ENCODE assay signal across 1 cellular context in genomic region chr17:28728364-28729200, GRCh38.
TF ChIP-seq lines count a peak whose summit lies in the region.

Gene NEK8 (plus strand): TSS chr17:28728788. CDS start chr17:28728814, 26 bp downstream.

TF ChIP-seq in HepG2, 621 proteins besides CTCF, POLR2A, EP300 and RAD21 (continued from another document and continues in another):
- no peak; the same call in 1 of the 2 replicates for TF ChIP-seq RARA (CRISPR knock-in tag; IDR thresholded peaks at IDR 0.05)
- TF ChIP-seq ZNF678 (CRISPR knock-in tag; IDR thresholded peaks at IDR 0.05): 0 out of 2 replicates have a peak, but pooled peaks have one; percentile 61
- TF ChIP-seq REL (CRISPR knock-in tag; conservative IDR thresholded peaks at IDR 0.05): no peak
- peak; percentile 38; the same call in 1 of the 2 replicates for TF ChIP-seq NFKB2 (CRISPR knock-in tag; IDR thresholded peaks at IDR 0.05; ENCODE audit: borderline replicate concordance)
- TF ChIP-seq NCOA1 (CRISPR knock-in tag; IDR thresholded peaks at IDR 0.05): no peak
- TF ChIP-seq ZNF670 (CRISPR knock-in tag; IDR thresholded peaks at IDR 0.05; ENCODE audit: borderline replicate concordance): 0 out of 2 replicates have a peak, but pooled peaks have one; percentile 25
- peak; percentile 36; the same call in 1 of the 2 replicates for TF ChIP-seq IRF2 (CRISPR knock-in tag; IDR thresholded peaks at IDR 0.05)
- TF ChIP-seq FIP1L1 (IDR thresholded peaks at IDR 0.05; ENCODE audit: borderline replicate concordance, insufficient read depth, low read depth, low read length): no peak
- no peak for TF ChIP-seq MED8 (CRISPR knock-in tag; IDR thresholded peaks at IDR 0.05; ENCODE audit: insufficient replicate concordance)
- 0 out of 2 replicates have a peak, but pooled peaks have one; percentile 25 for TF ChIP-seq TP53 (CRISPR knock-in tag; conservative IDR thresholded peaks at IDR 0.05)
- TF ChIP-seq ZIK1 (CRISPR knock-in tag; IDR thresholded peaks at IDR 0.05; ENCODE audit: borderline replicate concordance, low read depth): no peak
- TF ChIP-seq MIER2 (CRISPR knock-in tag; IDR thresholded peaks at IDR 0.05): no peak
- TF ChIP-seq, protein P1, sequence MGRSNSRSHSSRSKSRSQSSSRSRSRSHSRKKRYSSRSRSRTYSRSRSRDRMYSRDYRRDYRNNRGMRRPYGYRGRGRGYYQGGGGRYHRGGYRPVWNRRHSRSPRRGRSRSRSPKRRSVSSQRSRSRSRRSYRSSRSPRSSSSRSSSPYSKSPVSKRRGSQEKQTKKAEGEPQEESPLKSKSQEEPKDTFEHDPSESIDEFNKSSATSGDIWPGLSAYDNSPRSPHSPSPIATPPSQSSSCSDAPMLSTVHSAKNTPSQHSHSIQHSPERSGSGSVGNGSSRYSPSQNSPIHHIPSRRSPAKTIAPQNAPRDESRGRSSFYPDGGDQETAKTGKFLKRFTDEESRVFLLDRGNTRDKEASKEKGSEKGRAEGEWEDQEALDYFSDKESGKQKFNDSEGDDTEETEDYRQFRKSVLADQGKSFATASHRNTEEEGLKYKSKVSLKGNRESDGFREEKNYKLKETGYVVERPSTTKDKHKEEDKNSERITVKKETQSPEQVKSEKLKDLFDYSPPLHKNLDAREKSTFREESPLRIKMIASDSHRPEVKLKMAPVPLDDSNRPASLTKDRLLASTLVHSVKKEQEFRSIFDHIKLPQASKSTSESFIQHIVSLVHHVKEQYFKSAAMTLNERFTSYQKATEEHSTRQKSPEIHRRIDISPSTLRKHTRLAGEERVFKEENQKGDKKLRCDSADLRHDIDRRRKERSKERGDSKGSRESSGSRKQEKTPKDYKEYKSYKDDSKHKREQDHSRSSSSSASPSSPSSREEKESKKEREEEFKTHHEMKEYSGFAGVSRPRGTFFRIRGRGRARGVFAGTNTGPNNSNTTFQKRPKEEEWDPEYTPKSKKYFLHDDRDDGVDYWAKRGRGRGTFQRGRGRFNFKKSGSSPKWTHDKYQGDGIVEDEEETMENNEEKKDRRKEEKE (IDR thresholded peaks at IDR 0.05): no peak
- no peak for TF ChIP-seq JUNB (CRISPR knock-in tag; IDR thresholded peaks at IDR 0.05; ENCODE audit: borderline replicate concordance)
- no peak for TF ChIP-seq ZFP36L2 (CRISPR knock-in tag; IDR thresholded peaks at IDR 0.05)
- no peak for TF ChIP-seq RFXAP (CRISPR knock-in tag; IDR thresholded peaks at IDR 0.05; ENCODE audit: borderline replicate concordance)
- TF ChIP-seq ZC3H13 (CRISPR knock-in tag; IDR thresholded peaks at IDR 0.05): no peak
- no peak for TF ChIP-seq PLSCR1 (CRISPR knock-in tag; IDR thresholded peaks at IDR 0.05; ENCODE audit: borderline replicate concordance)
- TF ChIP-seq ZNF318 (CRISPR knock-in tag; IDR thresholded peaks at IDR 0.05): no peak
- peak; percentile 37; the same call in 1 of the 2 replicates for TF ChIP-seq NR2F2 (IDR thresholded peaks at IDR 0.05; ENCODE audit: borderline replicate concordance, low read depth)
- no peak for TF ChIP-seq ZMAT5 (CRISPR knock-in tag; IDR thresholded peaks at IDR 0.05; ENCODE audit: borderline replicate concordance, low read depth)
- TF ChIP-seq MATR3 (CRISPR knock-in tag; IDR thresholded peaks at IDR 0.05): no peak
- no peak for TF ChIP-seq KLF16 (CRISPR knock-in tag; IDR thresholded peaks at IDR 0.05)
- TF ChIP-seq ZNF75D (CRISPR knock-in tag; IDR thresholded peaks at IDR 0.05; ENCODE audit: borderline replicate concordance): no peak
- TF ChIP-seq ZNF737 (CRISPR knock-in tag; IDR thresholded peaks at IDR 0.05; ENCODE audit: borderline replicate concordance): no peak
- no peak; the same call in 1 of the 2 replicates for TF ChIP-seq KDM3A (CRISPR knock-in tag; IDR thresholded peaks at IDR 0.05; ENCODE audit: low read depth)
- TF ChIP-seq ZNF883 (CRISPR knock-in tag; IDR thresholded peaks at IDR 0.05; ENCODE audit: not compliant biosample characterization): peak; percentile 67
- TF ChIP-seq, protein P2, sequence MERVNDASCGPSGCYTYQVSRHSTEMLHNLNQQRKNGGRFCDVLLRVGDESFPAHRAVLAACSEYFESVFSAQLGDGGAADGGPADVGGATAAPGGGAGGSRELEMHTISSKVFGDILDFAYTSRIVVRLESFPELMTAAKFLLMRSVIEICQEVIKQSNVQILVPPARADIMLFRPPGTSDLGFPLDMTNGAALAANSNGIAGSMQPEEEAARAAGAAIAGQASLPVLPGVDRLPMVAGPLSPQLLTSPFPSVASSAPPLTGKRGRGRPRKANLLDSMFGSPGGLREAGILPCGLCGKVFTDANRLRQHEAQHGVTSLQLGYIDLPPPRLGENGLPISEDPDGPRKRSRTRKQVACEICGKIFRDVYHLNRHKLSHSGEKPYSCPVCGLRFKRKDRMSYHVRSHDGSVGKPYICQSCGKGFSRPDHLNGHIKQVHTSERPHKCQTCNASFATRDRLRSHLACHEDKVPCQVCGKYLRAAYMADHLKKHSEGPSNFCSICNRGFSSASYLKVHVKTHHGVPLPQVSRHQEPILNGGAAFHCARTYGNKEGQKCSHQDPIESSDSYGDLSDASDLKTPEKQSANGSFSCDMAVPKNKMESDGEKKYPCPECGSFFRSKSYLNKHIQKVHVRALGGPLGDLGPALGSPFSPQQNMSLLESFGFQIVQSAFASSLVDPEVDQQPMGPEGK (CRISPR knock-in tag; IDR thresholded peaks at IDR 0.05): no peak
- TF ChIP-seq RBM39 (IDR thresholded peaks at IDR 0.05; ENCODE audit: low read depth, low read length, poor library complexity, severe bottlenecking): peak; percentile 70
- TF ChIP-seq GATAD1 (CRISPR knock-in tag; IDR thresholded peaks at IDR 0.05): no peak
- TF ChIP-seq SRF (IDR thresholded peaks at IDR 0.05; ENCODE audit: low read depth, low read length): no peak
- TF ChIP-seq NPAS2 (CRISPR knock-in tag; IDR thresholded peaks at IDR 0.05; ENCODE audit: borderline replicate concordance): no peak
- TF ChIP-seq STAG1 (CRISPR knock-in tag; IDR thresholded peaks at IDR 0.05): no peak
- no peak for TF ChIP-seq TBP (CRISPR knock-in tag; IDR thresholded peaks at IDR 0.05)
- TF ChIP-seq ZNF781 (CRISPR knock-in tag; IDR thresholded peaks at IDR 0.05; ENCODE audit: borderline replicate concordance, not compliant biosample characterization): peak; percentile 26
- peak; percentile 40; the same call in 1 of the 2 replicates for TF ChIP-seq FOXC1 (CRISPR knock-in tag; IDR thresholded peaks at IDR 0.05; ENCODE audit: borderline replicate concordance)
- TF ChIP-seq, protein P3, sequence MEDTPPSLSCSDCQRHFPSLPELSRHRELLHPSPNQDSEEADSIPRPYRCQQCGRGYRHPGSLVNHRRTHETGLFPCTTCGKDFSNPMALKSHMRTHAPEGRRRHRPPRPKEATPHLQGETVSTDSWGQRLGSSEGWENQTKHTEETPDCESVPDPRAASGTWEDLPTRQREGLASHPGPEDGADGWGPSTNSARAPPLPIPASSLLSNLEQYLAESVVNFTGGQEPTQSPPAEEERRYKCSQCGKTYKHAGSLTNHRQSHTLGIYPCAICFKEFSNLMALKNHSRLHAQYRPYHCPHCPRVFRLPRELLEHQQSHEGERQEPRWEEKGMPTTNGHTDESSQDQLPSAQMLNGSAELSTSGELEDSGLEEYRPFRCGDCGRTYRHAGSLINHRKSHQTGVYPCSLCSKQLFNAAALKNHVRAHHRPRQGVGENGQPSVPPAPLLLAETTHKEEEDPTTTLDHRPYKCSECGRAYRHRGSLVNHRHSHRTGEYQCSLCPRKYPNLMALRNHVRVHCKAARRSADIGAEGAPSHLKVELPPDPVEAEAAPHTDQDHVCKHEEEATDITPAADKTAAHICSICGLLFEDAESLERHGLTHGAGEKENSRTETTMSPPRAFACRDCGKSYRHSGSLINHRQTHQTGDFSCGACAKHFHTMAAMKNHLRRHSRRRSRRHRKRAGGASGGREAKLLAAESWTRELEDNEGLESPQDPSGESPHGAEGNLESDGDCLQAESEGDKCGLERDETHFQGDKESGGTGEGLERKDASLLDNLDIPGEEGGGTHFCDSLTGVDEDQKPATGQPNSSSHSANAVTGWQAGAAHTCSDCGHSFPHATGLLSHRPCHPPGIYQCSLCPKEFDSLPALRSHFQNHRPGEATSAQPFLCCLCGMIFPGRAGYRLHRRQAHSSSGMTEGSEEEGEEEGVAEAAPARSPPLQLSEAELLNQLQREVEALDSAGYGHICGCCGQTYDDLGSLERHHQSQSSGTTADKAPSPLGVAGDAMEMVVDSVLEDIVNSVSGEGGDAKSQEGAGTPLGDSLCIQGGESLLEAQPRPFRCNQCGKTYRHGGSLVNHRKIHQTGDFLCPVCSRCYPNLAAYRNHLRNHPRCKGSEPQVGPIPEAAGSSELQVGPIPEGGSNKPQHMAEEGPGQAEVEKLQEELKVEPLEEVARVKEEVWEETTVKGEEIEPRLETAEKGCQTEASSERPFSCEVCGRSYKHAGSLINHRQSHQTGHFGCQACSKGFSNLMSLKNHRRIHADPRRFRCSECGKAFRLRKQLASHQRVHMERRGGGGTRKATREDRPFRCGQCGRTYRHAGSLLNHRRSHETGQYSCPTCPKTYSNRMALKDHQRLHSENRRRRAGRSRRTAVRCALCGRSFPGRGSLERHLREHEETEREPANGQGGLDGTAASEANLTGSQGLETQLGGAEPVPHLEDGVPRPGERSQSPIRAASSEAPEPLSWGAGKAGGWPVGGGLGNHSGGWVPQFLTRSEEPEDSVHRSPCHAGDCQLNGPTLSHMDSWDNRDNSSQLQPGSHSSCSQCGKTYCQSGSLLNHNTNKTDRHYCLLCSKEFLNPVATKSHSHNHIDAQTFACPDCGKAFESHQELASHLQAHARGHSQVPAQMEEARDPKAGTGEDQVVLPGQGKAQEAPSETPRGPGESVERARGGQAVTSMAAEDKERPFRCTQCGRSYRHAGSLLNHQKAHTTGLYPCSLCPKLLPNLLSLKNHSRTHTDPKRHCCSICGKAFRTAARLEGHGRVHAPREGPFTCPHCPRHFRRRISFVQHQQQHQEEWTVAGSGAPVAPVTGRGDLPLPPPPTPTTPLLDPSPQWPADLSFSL (CRISPR knock-in tag; IDR thresholded peaks at IDR 0.05): no peak
- TF ChIP-seq ZNF644 (CRISPR knock-in tag; IDR thresholded peaks at IDR 0.05; ENCODE audit: low read depth): no peak
- no peak for TF ChIP-seq HNRNPH1 (optimal IDR thresholded peaks at IDR 0.05; ENCODE audit: low read depth, low read length)
- TF ChIP-seq CREB1 (IDR thresholded peaks at IDR 0.05): no peak
- peak; percentile 49 for TF ChIP-seq CREB1 (CRISPR knock-in tag; IDR thresholded peaks at IDR 0.05)
- TF ChIP-seq ZNF24 (IDR thresholded peaks at IDR 0.05): no peak
- no peak for TF ChIP-seq HDAC2 (CRISPR knock-in tag; IDR thresholded peaks at IDR 0.05)
- no peak for TF ChIP-seq ZNF652 (CRISPR knock-in tag; IDR thresholded peaks at IDR 0.05; ENCODE audit: borderline replicate concordance, low read depth)
- TF ChIP-seq POLR2AphosphoS5 (IDR thresholded peaks at IDR 0.05; ENCODE audit: low read depth, low read length): peak; percentile 80
- TF ChIP-seq HHEX (CRISPR knock-in tag; IDR thresholded peaks at IDR 0.05): no peak
- no peak for TF ChIP-seq HNRNPK (IDR thresholded peaks at IDR 0.05; ENCODE audit: low read depth, low read length, poor library complexity, severe bottlenecking)
